Comparison of ENCODE assay signal across 15 cellular contexts in genomic region chr17:15512310-15512709, GRCh38.
"Had no signal": no experiment of that assay in that cellular context is flagged by ENCODE, and none has a peak within 500 bp of the region (broad histone marks: within the 10 kb centered on the region; RNA-seq: fewer than 3 reads in every experiment).

No MANE protein-coding gene starts in this region.

- H3K4me3 Mint-ChIP-seq: activated CD4-positive, alpha-beta memory T cell treated with anti-CD3 and anti-CD28 coated beads for 36 hours; activated naive CD8-positive, alpha-beta T cell treated with anti-CD3 and anti-CD28 coated beads for 36 hours; activated T-cell treated with anti-CD3 and anti-CD28 coated beads, Interleukin-2, amount 50 U/mL, for 4 hours; natural killer cell treated with Interleukin-12 subunit alpha and Interleukin-12 subunit beta and Interleukin-15 and Interleukin-18, amount 100 ng/mL, for 72 hours; stimulated activated naive CD8-positive, alpha-beta T cell treated with anti-CD3 and anti-CD28 coated beads, Interleukin-15, Interleukin-2, amounts not matched to agents 100 ng/mL and 50 ng/mL, for 24 hours; type B pancreatic cell had no signal

- H3K4me1 Mint-ChIP-seq: activated naive CD8-positive, alpha-beta T cell treated with anti-CD3 and anti-CD28 coated beads for 36 hours had no signal

- H3K9me3 ChIP-seq: psoas muscle had no signal

- H3K27ac Mint-ChIP-seq: activated CD4-positive, alpha-beta memory T cell treated with anti-CD3 and anti-CD28 coated beads for 36 hours; activated naive CD8-positive, alpha-beta T cell treated with anti-CD3 and anti-CD28 coated beads for 36 hours; stimulated activated naive CD8-positive, alpha-beta T cell treated with anti-CD3 and anti-CD28 coated beads, Interleukin-15, Interleukin-2, amounts not matched to agents 100 ng/mL and 50 ng/mL, for 24 hours; type B pancreatic cell had no signal

- H3K9me3 Mint-ChIP-seq: activated CD4-positive, alpha-beta memory T cell treated with anti-CD3 and anti-CD28 coated beads for 36 hours; activated naive CD8-positive, alpha-beta T cell treated with anti-CD3 and anti-CD28 coated beads for 36 hours; activated T-cell treated with anti-CD3 and anti-CD28 coated beads, Interleukin-2, amount 50 U/mL, for 4 hours; natural killer cell treated with Interleukin-12 subunit alpha and Interleukin-12 subunit beta and Interleukin-15 and Interleukin-18, amount 100 ng/mL, for 72 hours; stimulated activated naive CD8-positive, alpha-beta T cell treated with anti-CD3 and anti-CD28 coated beads, Interleukin-15, Interleukin-2, amounts not matched to agents 100 ng/mL and 50 ng/mL, for 24 hours; type B pancreatic cell had no signal

- H3K27ac ChIP-seq: psoas muscle, VCaP had no signal

- H3K27me3 Mint-ChIP-seq: activated CD4-positive, alpha-beta memory T cell treated with anti-CD3 and anti-CD28 coated beads for 36 hours; activated naive CD8-positive, alpha-beta T cell treated with anti-CD3 and anti-CD28 coated beads for 36 hours; natural killer cell treated with Interleukin-12 subunit alpha and Interleukin-12 subunit beta and Interleukin-15 and Interleukin-18, amount 100 ng/mL, for 72 hours; stimulated activated naive CD8-positive, alpha-beta T cell treated with anti-CD3 and anti-CD28 coated beads, Interleukin-15, Interleukin-2, amounts not matched to agents 100 ng/mL and 50 ng/mL, for 24 hours; type B pancreatic cell had no signal

- DNase-seq: activated CD4-positive, alpha-beta memory T cell treated with anti-CD3 and anti-CD28 coated beads for 36 hours; activated gamma-delta T cell; activated naive CD8-positive, alpha-beta T cell treated with anti-CD3 and anti-CD28 coated beads for 36 hours; activated T-cell treated with anti-CD3 and anti-CD28 coated beads, Interleukin-2, amount 50 U/mL, for 4 hours; mammary epithelial cell; occipital lobe; psoas muscle; stimulated activated CD4-positive, alpha-beta T cell treated with anti-CD3 and anti-CD28 coated beads, Interleukin-15, amount 100 ng/mL, for 24 hours; stimulated activated CD4-positive, alpha-beta T cell treated with anti-CD3 and anti-CD28 coated beads, Interleukin-4, amount 100 ng/mL, for 24 hours; T1000 had no signal

- H3K4me3 ChIP-seq: psoas muscle had no signal

- ATAC-seq: activated T-cell treated with anti-CD3 and anti-CD28 coated beads, Interleukin-2, amount 50 U/mL, for 4 hours; esophagus mucosa; natural killer cell treated with Interleukin-12 subunit alpha and Interleukin-12 subunit beta and Interleukin-15 and Interleukin-18, amount 100 ng/mL, for 72 hours; psoas muscle had no signal
